In the genomic region with DNA sequence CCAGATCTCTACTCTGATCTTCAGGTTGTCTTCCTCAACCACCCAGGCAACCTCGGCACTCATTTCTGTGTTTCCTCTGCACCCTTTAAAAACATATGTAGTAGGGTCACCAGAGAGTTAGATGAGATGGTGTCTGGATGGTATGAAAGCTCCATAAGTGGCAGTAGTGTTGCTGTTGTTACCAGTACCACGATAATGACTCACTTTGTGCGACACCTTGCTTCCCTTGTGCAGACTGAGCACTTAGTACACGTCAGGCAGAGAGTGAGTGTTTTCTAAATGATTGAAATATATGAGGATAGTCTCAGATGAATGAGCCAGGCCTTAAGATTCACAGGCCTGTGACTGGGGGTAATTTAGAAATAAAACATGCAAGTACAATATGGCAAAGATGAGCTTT, we compare ENCODE assay signal across 9 cellular contexts.
"Had no signal": no experiment of that assay in that cellular context is flagged by ENCODE, and none has a peak within 500 bp of the region (broad histone marks: within the 10 kb centered on the region; RNA-seq: fewer than 3 reads in every experiment).

No MANE protein-coding gene starts in this region.

- H3K9me3 ChIP-seq: colonic mucosa, esophagus muscularis mucosa, pancreas had no signal

- H3K4me1 ChIP-seq: colonic mucosa, esophagus muscularis mucosa, pancreas had no signal

- H3K9me3 Mint-ChIP-seq: stimulated activated naive CD8-positive, alpha-beta T cell treated with anti-CD3 and anti-CD28 coated beads, Interleukin-15, Interleukin-2, amounts not matched to agents 100 ng/mL and 50 ng/mL, for 24 hours; type B pancreatic cell had no signal

- H3K27me3 ChIP-seq: colonic mucosa, pancreas had no signal

- H3K4me3 ChIP-seq: colonic mucosa, esophagus muscularis mucosa, pancreas had no signal

- H3K36me3 Mint-ChIP-seq: naive B cell, type B pancreatic cell had no signal

- H3K36me3 ChIP-seq: colonic mucosa, esophagus muscularis mucosa, pancreas had no signal

- ATAC-seq: pancreas had no signal

- DNase-seq: amniotic stem cell; colonic mucosa; islet precursor cell; naive B cell; pancreas; stimulated activated CD4-positive, alpha-beta T cell treated with anti-CD3 and anti-CD28 coated beads, Interleukin-4, amount 100 ng/mL, for 1 hour had no signal

- H3K4me3 Mint-ChIP-seq: naive B cell; stimulated activated naive CD8-positive, alpha-beta T cell treated with anti-CD3 and anti-CD28 coated beads, Interleukin-15, Interleukin-2, amounts not matched to agents 100 ng/mL and 50 ng/mL, for 24 hours; type B pancreatic cell had no signal

- H3K27ac Mint-ChIP-seq: naive B cell; stimulated activated naive CD8-positive, alpha-beta T cell treated with anti-CD3 and anti-CD28 coated beads, Interleukin-15, Interleukin-2, amounts not matched to agents 100 ng/mL and 50 ng/mL, for 24 hours; type B pancreatic cell had no signal

- H3K27ac ChIP-seq: colonic mucosa, esophagus muscularis mucosa, pancreas had no signal
